11 cellular contexts compared by ENCODE assay signal in the genomic region with DNA sequence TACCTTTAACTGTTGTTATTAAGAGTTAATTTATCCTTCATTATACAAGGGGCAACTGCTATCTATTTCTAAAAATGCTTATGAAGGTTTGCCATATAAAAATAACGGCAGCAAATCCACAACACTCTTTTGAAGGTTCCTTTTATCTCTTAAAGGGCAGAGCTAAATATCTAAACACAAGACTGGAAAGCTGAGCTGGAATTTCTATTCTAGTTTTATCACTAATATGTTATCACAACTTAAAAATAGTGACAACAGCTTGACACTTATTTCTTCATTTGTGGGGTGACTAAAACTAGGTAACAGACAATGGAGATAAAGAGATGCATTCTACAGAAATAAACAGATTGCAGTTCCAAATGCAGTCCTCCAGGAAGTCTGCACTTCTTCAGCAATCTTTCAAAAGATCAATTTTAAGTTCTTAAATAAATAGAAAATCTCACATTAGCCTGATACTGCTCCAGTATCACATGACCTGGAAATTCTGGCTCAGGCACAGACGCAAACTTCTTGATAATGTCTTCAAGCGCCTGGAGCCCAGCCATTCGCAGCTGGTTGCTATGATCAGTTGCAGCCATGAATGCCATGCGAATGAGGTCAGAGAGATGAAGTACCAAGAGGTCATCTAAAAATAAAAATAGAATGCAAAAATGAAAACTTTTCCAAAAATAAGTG. TPM values are rescaled to one million over a fixed set of nuclear protein-coding genes. Genes with fewer than 3 reads are reported as not detected.
DNase-seq lines count a peak whose midpoint lies in the region; TF ChIP-seq lines count a peak whose summit lies in the region.
"Had no signal": no experiment of that assay in that cellular context is flagged by ENCODE, and none has a peak within 500 bp of the region (broad histone marks: within the 10 kb centered on the region; RNA-seq: fewer than 3 reads in every experiment).

No MANE protein-coding gene starts in this region.

- no peaks in the 10 kb centered on the region for H3K9me3 ChIP-seq in AG04450 (ENCODE audit: control insufficient read depth, insufficient read depth, low read length)
- no peaks in the 10 kb centered on the region for H3K9me3 ChIP-seq in SK-N-SH
- H3K9me3 ChIP-seq in trophoblast cell (ENCODE audit: insufficient read depth, low read depth, low read length), result no peaks in the 10 kb centered on the region
- H3K9me3 ChIP-seq in CD8-positive, alpha-beta memory T cell (ENCODE audit: low read length), result no peaks in the 10 kb centered on the region

- no peak for TF ChIP-seq RAD21 in SK-N-SH (IDR thresholded peaks at IDR 0.05; ENCODE audit: low read length)

- TF ChIP-seq EP300 in SK-N-SH (IDR thresholded peaks at IDR 0.05; ENCODE audit: borderline replicate concordance in 1 of 2, low read depth in 1 of 2, low read length in 1 of 2), result peak in 1 of 2 experiments; percentile 56; a peak in 1 of 4 replicates

- no peak overlapping the region for H2BK120ac ChIP-seq in trophoblast cell (ENCODE audit: insufficient read depth, low read length, poor library complexity)

- H4K12ac ChIP-seq in trophoblast cell (ENCODE audit: low read depth, low read length), result no peak overlapping the region

- DNase-seq in AG04450 (ENCODE audit: low read depth, low spot score) (peak; percentile 73), SK-N-SH (peak; percentile 25), cardiac septum (ENCODE audit: low spot score) (peak; percentile 87), trophoblast cell (peak; percentile 3 to 64), NCI-H2029 treated with DMSO at 0.1 percent for 48 hours (lab: John Stamatoyannopoulos, UW) (no peak), SK-N-DZ (ENCODE audit: low spot score) (no peak), NCI-H526 treated with DMSO at 0.1 percent for 48 hours (lab: John Stamatoyannopoulos, UW) (no peak)
- no peak for DNase-seq in CD8-positive, alpha-beta memory T cell
- DNase-seq: C1 segment of cervical spinal cord, Karpas-422 had no signal

- H3K79me1 ChIP-seq in trophoblast cell (ENCODE audit: low read length), result peaks cover 2% of the 10 kb centered on the region

- no peak overlapping the region for H3K27ac Mint-ChIP-seq in CD8-positive, alpha-beta memory T cell

- H2BK12ac ChIP-seq in trophoblast cell (ENCODE audit: low read length), result no peak overlapping the region

- no peaks in the 10 kb centered on the region for H3K9me2 ChIP-seq in SK-N-SH

- no peak overlapping the region for H3K23ac ChIP-seq in trophoblast cell (ENCODE audit: low read length)

- H3K27me3 ChIP-seq in AG04450 (ENCODE audit: control insufficient read depth, insufficient read depth, low read length) (no peaks in the 10 kb centered on the region), SK-N-SH (ENCODE audit: insufficient read depth) (no peaks in the 10 kb centered on the region), trophoblast cell (ENCODE audit: insufficient read depth, low read length) (no peaks in the 10 kb centered on the region)
- H3K27me3 ChIP-seq in CD8-positive, alpha-beta memory T cell (ENCODE audit: insufficient read depth, low read length, poor library complexity, severe bottlenecking), result no peaks in the 10 kb centered on the region

- TF ChIP-seq CTCF in AG04450 (IDR thresholded peaks at IDR 0.05; ENCODE audit: low read depth, low read length), result no peak
- TF ChIP-seq CTCF in SK-N-SH (IDR thresholded peaks at IDR 0.05), result no peak

- peaks cover 53 to 55% of the 10 kb centered on the region in 2 experiments for H3K36me3 ChIP-seq in SK-N-SH (replicated peaks in 1 of 2; ENCODE audit: control insufficient read depth in 1 of 2, insufficient read depth in 2 of 2, low read length in 1 of 2)
- H3K36me3 ChIP-seq in trophoblast cell (ENCODE audit: control insufficient read depth in 1 of 2, insufficient read depth in 2 of 2, low read length in 2 of 2), result peaks cover 6 to 15% of the 10 kb centered on the region in 2 experiments
- peaks cover 33% of the 10 kb centered on the region for H3K36me3 ChIP-seq in CD8-positive, alpha-beta memory T cell (ENCODE audit: insufficient read depth, low read length)

- 39% methylated on average over 5 of the region's 5 CpGs for WGBS in SK-N-SH (ENCODE audit: low lambda C conversion rate)
- WGBS in trophoblast cell (ENCODE audit: extremely low coverage, insufficient coverage, insufficient read length), result no CpG with 5 or more reads among the region's 5 CpGs

- no peak overlapping the region for H4K8ac ChIP-seq in trophoblast cell (ENCODE audit: low read depth, low read length)

- CTCF ChIA-PET in AG04450 (lab: Charles Lee) (no interaction called here), SK-N-SH (lab: Yijun Ruan, JAX) (interaction anchor here (0.9 kb wide), 1 partner anchor 27 kb away, joined by 3 read pairs; no protein-coding TSS in a partner anchor)
- CTCF ChIA-PET in CD8-positive, alpha-beta memory T cell (lab: Charles Lee), result no interaction called here

- no peaks in the 10 kb centered on the region for H3K27me3 Mint-ChIP-seq in CD8-positive, alpha-beta memory T cell
- H3K27me3 Mint-ChIP-seq: central memory CD8-positive, alpha-beta T cell had no signal

- no peaks in the 10 kb centered on the region for H3K4me1 Mint-ChIP-seq in CD8-positive, alpha-beta memory T cell
- H3K4me1 Mint-ChIP-seq: central memory CD8-positive, alpha-beta T cell had no signal

- no peak overlapping the region for H2BK5ac ChIP-seq in trophoblast cell (ENCODE audit: low read depth, low read length, poor library complexity)

- H3K9ac ChIP-seq in SK-N-SH (peak overlapping the region; percentile 31; the same call in 1 of the 2 replicates), trophoblast cell (ENCODE audit: low read length) (no peak overlapping the region)

- H3K79me2 ChIP-seq in SK-N-SH (ENCODE audit: insufficient read depth) (no peaks in the 10 kb centered on the region), trophoblast cell (ENCODE audit: control insufficient read depth, insufficient read depth, low read length, poor library complexity) (no peaks in the 10 kb centered on the region)

- no peaks in the 10 kb centered on the region for H4K20me1 ChIP-seq in SK-N-SH (ENCODE audit: insufficient read depth)

- H3K36me3 Mint-ChIP-seq in CD8-positive, alpha-beta memory T cell, result peaks cover 0 to 85% (median 22%) of the 10 kb centered on the region in 3 donors

- intact Hi-C loops in cardiac septum (cut with DNase I), result no loop called here

- no peak overlapping the region for H2AK5ac ChIP-seq in trophoblast cell (ENCODE audit: low read length)

- H3K18ac ChIP-seq in trophoblast cell (ENCODE audit: low read length), result no peak overlapping the region

- POLR2A ChIA-PET in AG04450 (lab: Yijun Ruan, JAX), result no interaction called here
- POLR2A ChIA-PET in SK-N-SH (lab: Yijun Ruan, JAX), result no interaction called here
- POLR2A ChIA-PET in CD8-positive, alpha-beta memory T cell (lab: Charles Lee), result no interaction called here

- peaks cover 11% of the 10 kb centered on the region for H3F3A ChIP-seq in SK-N-SH (replicated peaks; ENCODE audit: insufficient read depth)

- H2AFZ ChIP-seq in SK-N-SH (ENCODE audit: low read depth) (no peak overlapping the region; the same call in 1 of the 2 replicates), trophoblast cell (ENCODE audit: insufficient read depth, low read length, poor library complexity) (no peak overlapping the region)

- no peaks in the 10 kb centered on the region for H3K9me3 Mint-ChIP-seq in CD8-positive, alpha-beta memory T cell
- H3K9me3 Mint-ChIP-seq: central memory CD8-positive, alpha-beta T cell had no signal

- no peak overlapping the region for H3K27ac ChIP-seq in AG04450 (ENCODE audit: low read depth, low read length)
- H3K27ac ChIP-seq in SK-N-SH (ENCODE audit: low read depth in 2 of 2, low read length in 1 of 2), result peak overlapping the region; percentile 59 to 69; a peak in 3 of 4 replicates
- no peak overlapping the region for H3K27ac ChIP-seq in trophoblast cell (ENCODE audit: low read depth, low read length)
- no peak overlapping the region for H3K27ac ChIP-seq in CD8-positive, alpha-beta memory T cell (ENCODE audit: low read depth, low read length)

- no peak overlapping the region for H3K4ac ChIP-seq in trophoblast cell (ENCODE audit: low read depth, low read length)

- H3K4me1 ChIP-seq in SK-N-SH (ENCODE audit: control insufficient read depth in 1 of 2, insufficient read depth in 2 of 2, low read depth in 1 of 2, low read length in 1 of 2) (peaks cover 2 to 13% of the 10 kb centered on the region in 2 experiments; a peak in 3 of 4 replicates), trophoblast cell (ENCODE audit: control insufficient read depth in 1 of 2, insufficient read depth in 2 of 2, low read length in 2 of 2) (peaks cover 0 to 3% of the 10 kb centered on the region in 2 experiments)
- no peaks in the 10 kb centered on the region for H3K4me1 ChIP-seq in CD8-positive, alpha-beta memory T cell (ENCODE audit: insufficient read depth, low read length)

- H3K4me3 Mint-ChIP-seq in CD8-positive, alpha-beta memory T cell, result no peak overlapping the region
- H3K4me3 Mint-ChIP-seq: central memory CD8-positive, alpha-beta T cell had no signal

- no peak overlapping the region for H3K4me3 ChIP-seq in AG04450 (ENCODE audit: low read depth, low read length)
- no peak overlapping the region for H3K4me3 ChIP-seq in SK-N-SH (ENCODE audit: low read depth in 2 of 2, low read length in 1 of 2)
- no peak overlapping the region for H3K4me3 ChIP-seq in trophoblast cell (ENCODE audit: low read depth, low read length)
- H3K4me3 ChIP-seq in CD8-positive, alpha-beta memory T cell (ENCODE audit: low read length), result no peak overlapping the region

- H3K4me2 ChIP-seq in SK-N-SH, result peak overlapping the region; percentile 9; the same call in 1 of the 2 replicates
- no peak overlapping the region for H3K4me2 ChIP-seq in trophoblast cell (ENCODE audit: low read length)

- no peak overlapping the region for H3K14ac ChIP-seq in trophoblast cell (ENCODE audit: low read length)

- no peak overlapping the region for H4K91ac ChIP-seq in trophoblast cell (ENCODE audit: low read depth, low read length)

TF ChIP-seq in SK-N-SH, 30 proteins besides CTCF, POLR2A, EP300 and RAD21 (continues in another document):
- TF ChIP-seq FOSL2 (IDR thresholded peaks at IDR 0.05; ENCODE audit: borderline replicate concordance, low read depth), result peak; percentile 52; the same call in 1 of the 2 replicates
- TF ChIP-seq POLR2AphosphoS5 (IDR thresholded peaks at IDR 0.05; ENCODE audit: low read depth, low read length), result peak; percentile 53; the same call in 1 of the 2 replicates

RNA-seq across cellular contexts. Expression of a gene that starts 54.0 kb away (rescaled TPM):
- polyA plus RNA-seq in AG04450 (2011; rRNA removed) (15.5 and 20.0 TPM in 2 replicates), SK-N-SH (2012; rRNA removed) (4.8 and 5.8 TPM in 2 replicates)
- polyA minus RNA-seq in AG04450 (2011; rRNA and poly(A)+ RNA removed), result 21.2 and 34.7 TPM in 2 replicates
- polyA plus RNA-seq in SK-N-SH (2012; cell fraction: cytosol; rRNA removed), result 6.1 TPM in 2 replicates
- polyA plus RNA-seq in SK-N-SH (2012; cell fraction: nucleus; rRNA removed), result 3.6 and 7.6 TPM in 2 replicates
- total RNA-seq in cardiac septum, result 78.0 TPM
- polyA plus RNA-seq in trophoblast cell (2013), result 24.2 and 24.7 TPM in 2 replicates
- 6.0 and 6.7 TPM in 2 replicates for polyA plus RNA-seq in SK-N-DZ (2014; cell fraction: cytosol; rRNA removed)
- 4.6 TPM in 2 replicates for polyA plus RNA-seq in SK-N-DZ (2014; cell fraction: nucleus; rRNA removed)
- total RNA-seq in CD8-positive, alpha-beta memory T cell, result 10 to 100 TPM; 26.9 to 28.3 TPM
- 10.5 TPM for polyA plus RNA-seq in CD8-positive, alpha-beta memory T cell

Comparison
In these comparisons a context has a peak if more than half of its experiments do, and no peak if none do; other contexts are left out.
1. DNase-seq: peak in AG04450 (single experiment), SK-N-SH (single experiment), cardiac septum (single experiment) and trophoblast cell (2 of 2); none in NCI-H2029 treated with DMSO at 0.1 percent for 48 hours (single experiment), SK-N-DZ (single experiment), CD8-positive, alpha-beta memory T cell (0 of 5) and NCI-H526 treated with DMSO at 0.1 percent for 48 hours (single experiment).
2. H3K27ac ChIP-seq: peak in SK-N-SH (2 of 2); none in AG04450 (single experiment), trophoblast cell (single experiment) and CD8-positive, alpha-beta memory T cell (single experiment).